Comparison of ENCODE assay signal across 9 cellular contexts in the genomic region with DNA sequence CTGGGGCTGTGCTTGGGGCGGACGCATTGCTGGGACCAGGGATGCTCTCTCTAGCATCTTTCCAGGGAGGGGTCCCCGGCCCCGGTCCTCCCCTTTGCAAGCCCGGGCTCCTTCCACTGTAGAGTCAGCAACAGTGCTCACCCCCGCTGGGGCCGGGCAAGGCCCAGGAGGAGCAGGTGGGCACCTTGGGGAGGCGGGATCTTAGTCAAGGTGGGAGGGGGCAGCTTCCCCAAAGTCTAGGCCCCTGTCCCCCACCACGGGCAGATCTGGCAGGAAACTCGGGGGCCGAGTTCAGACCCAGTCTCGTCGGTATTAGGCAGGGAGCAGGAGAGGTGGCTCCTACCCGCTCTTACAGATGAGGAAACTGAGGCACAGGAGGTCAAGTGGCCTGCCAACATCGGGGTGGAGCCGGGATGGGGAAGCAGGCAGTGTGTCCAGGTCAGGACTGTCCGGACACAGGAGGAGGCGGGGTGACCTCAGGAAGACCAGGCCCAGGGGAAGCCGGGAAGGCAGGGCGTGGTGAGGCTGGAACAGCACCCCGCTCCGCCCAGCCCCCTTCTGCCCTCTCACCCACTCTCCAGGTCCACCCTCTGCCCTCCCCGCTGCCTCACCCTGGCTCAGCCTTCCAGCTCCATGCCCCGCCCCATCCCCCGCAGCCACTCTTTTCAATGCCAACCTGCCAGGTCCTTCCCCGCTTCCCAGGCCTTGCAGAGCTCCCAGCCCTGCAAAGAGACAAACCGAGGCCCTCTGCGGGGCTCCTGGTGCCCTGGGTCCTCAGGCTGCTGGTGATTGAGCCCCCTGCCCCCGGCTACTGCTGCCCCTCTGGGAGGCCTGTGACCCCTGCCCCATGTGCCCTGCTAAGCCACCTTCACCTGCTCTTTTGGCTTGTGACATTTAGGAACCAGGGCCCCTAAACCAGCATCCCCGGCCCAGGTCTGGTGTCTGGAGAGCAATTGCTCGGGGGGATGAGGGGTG. TPM values are rescaled to one million over a fixed set of nuclear protein-coding genes. Genes with fewer than 3 reads are reported as not detected.
DNase-seq lines count a peak whose midpoint lies in the region; ATAC-seq, FAIRE-seq and TF ChIP-seq lines count a peak whose summit lies in the region.
"Not testable (repeated sequence)": the region's sequence is repeated elsewhere in the genome, so short reads cannot be mapped to it uniquely, and the experiment has no call there.
"Had no signal": no experiment of that assay in that cellular context is flagged by ENCODE, and none has a peak within 500 bp of the region (broad histone marks: within the 10 kb centered on the region; RNA-seq: fewer than 3 reads in every experiment).

No MANE protein-coding gene starts in this region.

- not testable (repeated sequence) for H3K27me3 ChIP-seq in foreskin keratinocyte; spleen (replicated peaks in 1 of 7); aorta (ENCODE audit: control insufficient read depth in 1 of 2, insufficient read depth in 2 of 2, low read length in 1 of 2)

- not testable (repeated sequence) for FAIRE-seq in kidney (lab: Jason Lieb, UNC)

- H3K9me3 Mint-ChIP-seq in activated CD8-positive, alpha-beta memory T cell treated with anti-CD3 and anti-CD28 coated beads, Interleukin-2, amount 10 ng/mL, durations not matched to agents 7 days and 5 days (ENCODE audit: low read depth): not testable (repeated sequence)

- peak overlapping the region; percentile 53 for H3K4me3 ChIP-seq in LNCaP clone FGC (ENCODE audit: low read depth, low read length)
- not testable (repeated sequence) for H3K4me3 ChIP-seq in kidney (ENCODE audit: low read length in 2 of 2); mucosa of descending colon; spleen; aorta (ENCODE audit: low read length in 2 of 2)

- ATAC-seq in activated CD8-positive, alpha-beta memory T cell treated with anti-CD3 and anti-CD28 coated beads, Interleukin-2, amount 10 ng/mL, durations not matched to agents 7 days and 5 days: peak; percentile 13
- ATAC-seq in foreskin keratinocyte (peak; percentile 62), mucosa of descending colon (peak; percentile 95), aorta (ENCODE audit: low FRiP score) (peak; percentile 72)

- H3K9ac ChIP-seq in kidney (ENCODE audit: low read length in 2 of 2): not testable (repeated sequence)

- not testable (repeated sequence) for TF ChIP-seq CTCF in LNCaP clone FGC (IDR thresholded peaks at IDR 0.05; ENCODE audit: control insufficient read depth, extremely low read depth, insufficient read depth); foreskin keratinocyte (conservative IDR thresholded peaks at IDR 0.05); kidney (IDR thresholded peaks at IDR 0.05; ENCODE audit: borderline replicate concordance, extremely low read depth, insufficient read depth); mucosa of descending colon (IDR thresholded peaks at IDR 0.05); spleen (IDR thresholded peaks at IDR 0.05 in 8 of 11, conservative IDR thresholded peaks at IDR 0.05 in 3 of 11)

- DNase-seq in ACHN (peak; percentile 0), kidney (peak; percentile 69), mucosa of descending colon (peak; percentile 66 to 76 (median 70)), spleen (peak; percentile 70)
- DNase-seq in LNCaP clone FGC (ENCODE audit: low read depth); activated CD8-positive, alpha-beta memory T cell treated with anti-CD3 and anti-CD28 coated beads, Interleukin-2, amount 10 ng/mL, durations not matched to agents 7 days and 5 days; foreskin keratinocyte; aorta: not testable (repeated sequence)

- not testable (repeated sequence) for H3K4me1 Mint-ChIP-seq in activated CD8-positive, alpha-beta memory T cell treated with anti-CD3 and anti-CD28 coated beads, Interleukin-2, amount 10 ng/mL, durations not matched to agents 7 days and 5 days

- H3K27me3 Mint-ChIP-seq in activated CD8-positive, alpha-beta memory T cell treated with anti-CD3 and anti-CD28 coated beads, Interleukin-2, amount 10 ng/mL, durations not matched to agents 7 days and 5 days: not testable (repeated sequence)

- TF ChIP-seq POLR2A in spleen (IDR thresholded peaks at IDR 0.05): not testable (repeated sequence)

- not testable (repeated sequence) for H3K27ac Mint-ChIP-seq in activated CD8-positive, alpha-beta memory T cell treated with anti-CD3 and anti-CD28 coated beads, Interleukin-2, amount 10 ng/mL, durations not matched to agents 7 days and 5 days

- 75 to 89% (median 88%) methylated on average over 6 to 19 of the region's 31 CpGs; no CpG with 5 or more reads in 2 of the 5 donors for WGBS in spleen, 5 donors
- 86 to 92% methylated on average over 5 to 20 of the region's 31 CpGs for WGBS in aorta, 2 donors

- H3K4me1 ChIP-seq in foreskin keratinocyte; kidney (ENCODE audit: control insufficient read depth in 1 of 2, insufficient read depth in 1 of 2, low read depth in 1 of 2, low read length in 2 of 2); mucosa of descending colon (ENCODE audit: low read depth); aorta (ENCODE audit: control insufficient read depth in 1 of 2, insufficient read depth in 2 of 2, low read length in 2 of 2): not testable (repeated sequence)
- peaks cover 0 to 37% (median 16%) of the 10 kb centered on the region in 6 donors for H3K4me1 ChIP-seq in spleen

- not testable (repeated sequence) for H3K9me3 ChIP-seq in kidney (ENCODE audit: control insufficient read depth in 1 of 2, low read length in 2 of 2); mucosa of descending colon; spleen; aorta (ENCODE audit: control insufficient read depth, low read length)

- H3K36me3 ChIP-seq in kidney (ENCODE audit: control insufficient read depth in 1 of 2, insufficient read depth in 2 of 2, low read length in 2 of 2); mucosa of descending colon (ENCODE audit: low read depth); spleen; aorta (ENCODE audit: control insufficient read depth in 1 of 2, insufficient read depth in 2 of 2, low read length in 1 of 2): not testable (repeated sequence)

- in situ Hi-C loops in ACHN (cut with HindIII; ENCODE audit: low pct_ligation_motif_present, low pct_unique_long_range_greater_than_20kb, low sequenced_read_pairs): not testable (repeated sequence)

- H3K4me3 Mint-ChIP-seq in activated CD8-positive, alpha-beta memory T cell treated with anti-CD3 and anti-CD28 coated beads, Interleukin-2, amount 10 ng/mL, durations not matched to agents 7 days and 5 days: not testable (repeated sequence)

- CTCF ChIA-PET in activated CD8-positive, alpha-beta memory T cell treated with anti-CD3 and anti-CD28 coated beads, Interleukin-2, amount 10 ng/mL, durations not matched to agents 7 days and 5 days (lab: Charles Lee): not testable (repeated sequence)

- H3K36me3 Mint-ChIP-seq in activated CD8-positive, alpha-beta memory T cell treated with anti-CD3 and anti-CD28 coated beads, Interleukin-2, amount 10 ng/mL, durations not matched to agents 7 days and 5 days: not testable (repeated sequence)

- intact Hi-C loops in kidney (cut with DNase I); mucosa of descending colon (cut with DNase I, micrococcal nuclease); spleen (cut with DNase I; ENCODE audit: low total_unique reads); aorta (cut with DNase I): not testable (repeated sequence)

- H3K27ac ChIP-seq in foreskin keratinocyte; kidney (ENCODE audit: low read depth in 2 of 2, low read length in 2 of 2); aorta (ENCODE audit: low read depth in 1 of 2, low read length in 2 of 2): not testable (repeated sequence)
- peak overlapping the region in 5 of 8 donors; percentile 38 to 69 (median 67) for H3K27ac ChIP-seq in spleen

RNA-seq across cellular contexts. Expression of a gene that starts 1.8 kb away (rescaled TPM):
- 1 to 10 TPM in 1 of 2 experiments, not detected in 1; 1.1 TPM for total RNA-seq in activated CD8-positive, alpha-beta memory T cell treated with anti-CD3 and anti-CD28 coated beads, Interleukin-2, amount 10 ng/mL, durations not matched to agents 7 days and 5 days
- 1.0 and 2.6 TPM in 2 replicates for total RNA-seq in foreskin keratinocyte
- polyA plus RNA-seq in foreskin keratinocyte: 1.1 and 4.2 TPM in 2 replicates
- total RNA-seq in kidney: 1.9 TPM
- 0.15 TPM for polyA plus RNA-seq in kidney (ENCODE audit: insufficient read depth, low read depth, low replicate concordance)
- 1 to 10 TPM; 2.2 to 4.3 (median 3.6) TPM for total RNA-seq in mucosa of descending colon
- 1 to 10 TPM; 1.9 to 4.4 (median 3.0) TPM for total RNA-seq in spleen
- 1 to 10 TPM in 2 of 3 donors, under 1 TPM in 1; 0.21 to 1.9 (median 1.2) TPM for polyA plus RNA-seq in spleen
- 1 to 10 TPM; 1.6 to 1.7 TPM for total RNA-seq in aorta
- 1 to 10 TPM in 1 of 2 donors, not detected in 1; 1.3 TPM for polyA plus RNA-seq in aorta

RNA-seq across cellular contexts. Expression of a gene that starts 30.9 kb away (rescaled TPM):
- total RNA-seq in activated CD8-positive, alpha-beta memory T cell treated with anti-CD3 and anti-CD28 coated beads, Interleukin-2, amount 10 ng/mL, durations not matched to agents 7 days and 5 days: under 1 TPM in 1 of 2 experiments, not detected in 1; 0.52 TPM
- total RNA-seq in foreskin keratinocyte (not detected in 2 replicates), kidney (0.31 TPM), mucosa of descending colon (under 1 TPM in 2 of 3 donors, not detected in 1; 0.20 to 0.51 TPM), spleen (under 1 TPM in 4 of 7 donors, not detected in 3; 0.64 to 0.82 (median 0.75) TPM), aorta (under 1 TPM; 0.16 to 0.48 TPM)
- polyA plus RNA-seq in foreskin keratinocyte (not detected in 2 replicates), kidney (ENCODE audit: insufficient read depth, low read depth, low replicate concordance) (not detected), spleen (under 1 TPM in 2 of 3 donors, not detected in 1; 0.06 to 0.13 TPM), aorta (under 1 TPM in 1 of 2 donors, not detected in 1; 0.61 TPM)
- total RNA-seq: H9 had no signal

RNA-seq across cellular contexts. Expression of a gene that starts 50.7 kb away (rescaled TPM):
- total RNA-seq in activated CD8-positive, alpha-beta memory T cell treated with anti-CD3 and anti-CD28 coated beads, Interleukin-2, amount 10 ng/mL, durations not matched to agents 7 days and 5 days: 10 to 100 TPM; 31.2 to 43.8 TPM
- total RNA-seq in foreskin keratinocyte (31.8 and 32.1 TPM in 2 replicates), kidney (21.6 TPM), mucosa of descending colon (10 to 100 TPM; 52.3 to 91.6 (median 83.7) TPM), spleen (10 to 100 TPM; 38.6 to 60.6 (median 44.5) TPM), aorta (10 to 100 TPM; 23.7 to 40.9 TPM)
- polyA plus RNA-seq in foreskin keratinocyte (38.6 and 41.0 TPM in 2 replicates), kidney (ENCODE audit: insufficient read depth, low read depth, low replicate concordance) (8.1 TPM), spleen (10 to 100 TPM; 17.9 to 50.9 (median 36.2) TPM), aorta (10 to 100 TPM; 10.4 to 14.4 TPM)

Comparison
In these comparisons a context has a peak if more than half of its experiments do, and no peak if none do; other contexts are left out.
1. ATAC-seq: peak in every context shown above with its lines; median percentile 95 in mucosa of descending colon; 72 in aorta; 62 in foreskin keratinocyte; 13 in activated CD8-positive, alpha-beta memory T cell treated with anti-CD3 and anti-CD28 coated beads, Interleukin-2, amount 10 ng/mL, durations not matched to agents 7 days and 5 days.